30 cellular contexts compared by ENCODE assay signal in genomic region chr5:65243161-65243560, GRCh38.
"Had no signal": no experiment of that assay in that cellular context is flagged by ENCODE, and none has a peak within 500 bp of the region (broad histone marks: within the 10 kb centered on the region; RNA-seq: fewer than 3 reads in every experiment).

No MANE protein-coding gene starts in this region.

- H3K4me3 ChIP-seq: ascending aorta, body of pancreas, MG63, SJCRH30 had no signal

- DNase-seq: activated CD4-positive, alpha-beta T cell treated with anti-CD3 and anti-CD28 coated beads, Interleukin-2, amount 10 ng/mL, durations not matched to agents 24 days and 14 days; activated CD4-positive, alpha-beta T cell treated with anti-CD3 and anti-CD28 coated beads, Interleukin-2, amount 50 U/mL, for 48 hours; activated CD4-positive, CD25-positive, alpha-beta regulatory T cell treated with anti-CD3 and anti-CD28 coated beads, Interleukin-2, amount 50 U/mL, for 72 hours; activated CD8-positive, alpha-beta memory T cell treated with anti-CD3 and anti-CD28 coated beads, Interleukin-2, amount 10 ng/mL, durations not matched to agents 7 days and 5 days; activated effector memory CD4-positive, alpha-beta T cell treated with Interleukin-2 at 50 U/mL for 16 hours; activated naive CD4-positive, alpha-beta T cell; activated naive CD8-positive, alpha-beta T cell treated with anti-CD3 and anti-CD28 coated beads, Interleukin-2, amount 50 U/mL, for 24 hours; activated T-cell treated with anti-CD3 and anti-CD28 coated beads, Interleukin-2, amount 50 U/mL, for 24 hours; amniotic stem cell; body of pancreas; MG63; MV-4-11; NCI-H1105 treated with DMSO at 0.1 percent for 48 hours; NCI-H1436 treated with DMSO at 0.1 percent for 48 hours; NCI-H2029; NCI-H2107; NCI-H2171 treated with DMSO at 0.1 percent for 48 hours; NCI-H226; RPMI8226; SJCRH30; SK-N-SH had no signal

- H3K4me3 Mint-ChIP-seq: activated CD4-positive, alpha-beta T cell treated with anti-CD3 and anti-CD28 coated beads, Interleukin-2, amount 10 ng/mL, durations not matched to agents 24 days and 14 days; activated CD8-positive, alpha-beta memory T cell treated with anti-CD3 and anti-CD28 coated beads, Interleukin-2, amount 10 ng/mL, durations not matched to agents 7 days and 5 days; activated naive CD8-positive, alpha-beta T cell treated with anti-CD3 and anti-CD28 coated beads, Interleukin-2, amount 50 U/mL, for 24 hours; activated T-cell treated with anti-CD3 and anti-CD28 coated beads, Interleukin-2, amount 50 U/mL, for 24 hours; activated T-helper 1 cell treated with anti-CD3 and anti-CD28 coated beads, Interleukin-12 subunit alpha, Interleukin-12 subunit beta, Interleukin-2, Interleukin-4 antibody, amounts not matched to agents 30 ng/mL and 10 ng/mL and 1 ng/mL, durations not matched to agents 14 hours and 24 hours and 36 hours; dendritic cell treated with granulocyte-macrophage colony-stimulating factor and Interleukin-4, amounts not matched to agents 40 ng/mL and 50 ng/mL, for 4 days; T-helper 2 cell treated with Interferon-gamma antibody and Interleukin-4, amounts not matched to agents 5 μg/mL and 100 μg/mL, for 36 hours had no signal

- H3K27me3 ChIP-seq: ascending aorta, body of pancreas, MG63, SJCRH30 had no signal

- H3K27me3 Mint-ChIP-seq: activated CD4-positive, alpha-beta T cell treated with anti-CD3 and anti-CD28 coated beads, Interleukin-2, amount 10 ng/mL, durations not matched to agents 24 days and 14 days; activated CD8-positive, alpha-beta memory T cell treated with anti-CD3 and anti-CD28 coated beads, Interleukin-2, amount 10 ng/mL, durations not matched to agents 7 days and 5 days; activated naive CD8-positive, alpha-beta T cell treated with anti-CD3 and anti-CD28 coated beads, Interleukin-2, amount 50 U/mL, for 24 hours; activated T-cell treated with anti-CD3 and anti-CD28 coated beads, Interleukin-2, amount 50 U/mL, for 24 hours; dendritic cell treated with granulocyte-macrophage colony-stimulating factor and Interleukin-4, amounts not matched to agents 40 ng/mL and 50 ng/mL, for 4 days had no signal

- H3K4me1 Mint-ChIP-seq: activated CD4-positive, alpha-beta T cell treated with anti-CD3 and anti-CD28 coated beads, Interleukin-2, amount 10 ng/mL, durations not matched to agents 24 days and 14 days; activated CD8-positive, alpha-beta memory T cell treated with anti-CD3 and anti-CD28 coated beads, Interleukin-2, amount 10 ng/mL, durations not matched to agents 7 days and 5 days; activated naive CD8-positive, alpha-beta T cell treated with anti-CD3 and anti-CD28 coated beads, Interleukin-2, amount 50 U/mL, for 24 hours had no signal

- H3K36me3 Mint-ChIP-seq: activated CD8-positive, alpha-beta memory T cell treated with anti-CD3 and anti-CD28 coated beads, Interleukin-2, amount 10 ng/mL, durations not matched to agents 7 days and 5 days; activated naive CD4-positive, alpha-beta T cell treated with anti-CD3 and anti-CD28 coated beads, Interleukin-2, amount 50 U/mL, for 72 hours had no signal

- H3K4me2 ChIP-seq: SK-N-SH had no signal

- H3K27ac Mint-ChIP-seq: activated CD4-positive, alpha-beta T cell treated with anti-CD3 and anti-CD28 coated beads, Interleukin-2, amount 10 ng/mL, durations not matched to agents 24 days and 14 days; activated CD8-positive, alpha-beta memory T cell treated with anti-CD3 and anti-CD28 coated beads, Interleukin-2, amount 10 ng/mL, durations not matched to agents 7 days and 5 days; activated naive CD4-positive, alpha-beta T cell treated with anti-CD3 and anti-CD28 coated beads, Interleukin-2, amount 50 U/mL, for 72 hours; activated naive CD8-positive, alpha-beta T cell treated with anti-CD3 and anti-CD28 coated beads, Interleukin-2, amount 50 U/mL, for 24 hours; activated T-cell treated with anti-CD3 and anti-CD28 coated beads, Interleukin-2, amount 50 U/mL, for 24 hours; activated T-helper 1 cell treated with anti-CD3 and anti-CD28 coated beads, Interleukin-12 subunit alpha, Interleukin-12 subunit beta, Interleukin-2, Interleukin-4 antibody, amounts not matched to agents 30 ng/mL and 10 ng/mL and 1 ng/mL, durations not matched to agents 14 hours and 24 hours and 36 hours; dendritic cell treated with granulocyte-macrophage colony-stimulating factor and Interleukin-4, amounts not matched to agents 40 ng/mL and 50 ng/mL, for 4 days; T-helper 2 cell treated with Interferon-gamma antibody and Interleukin-4, amounts not matched to agents 5 μg/mL and 100 μg/mL, for 36 hours had no signal

- H3K9me3 Mint-ChIP-seq: activated CD4-positive, alpha-beta T cell treated with anti-CD3 and anti-CD28 coated beads, Interleukin-2, amount 10 ng/mL, durations not matched to agents 24 days and 14 days; activated naive CD4-positive, alpha-beta T cell treated with anti-CD3 and anti-CD28 coated beads, Interleukin-2, amount 50 U/mL, for 72 hours; activated naive CD8-positive, alpha-beta T cell treated with anti-CD3 and anti-CD28 coated beads, Interleukin-2, amount 50 U/mL, for 24 hours; activated T-cell treated with anti-CD3 and anti-CD28 coated beads, Interleukin-2, amount 50 U/mL, for 24 hours; activated T-helper 1 cell treated with anti-CD3 and anti-CD28 coated beads, Interleukin-12 subunit alpha, Interleukin-12 subunit beta, Interleukin-2, Interleukin-4 antibody, amounts not matched to agents 30 ng/mL and 10 ng/mL and 1 ng/mL, durations not matched to agents 14 hours and 24 hours and 36 hours; dendritic cell treated with granulocyte-macrophage colony-stimulating factor and Interleukin-4, amounts not matched to agents 40 ng/mL and 50 ng/mL, for 4 days; T-helper 2 cell treated with Interferon-gamma antibody and Interleukin-4, amounts not matched to agents 5 μg/mL and 100 μg/mL, for 36 hours had no signal

- H3K9me3 ChIP-seq: ascending aorta, body of pancreas, MG63, SJCRH30, SK-N-SH had no signal

- H3K9ac ChIP-seq: SK-N-SH had no signal

- H3K4me1 ChIP-seq: ascending aorta, body of pancreas, SJCRH30 had no signal

- ATAC-seq: activated CD8-positive, alpha-beta memory T cell treated with anti-CD3 and anti-CD28 coated beads, Interleukin-2, amount 10 ng/mL, durations not matched to agents 7 days and 5 days; activated naive CD4-positive, alpha-beta T cell treated with anti-CD3 and anti-CD28 coated beads, Interleukin-2, amount 50 U/mL, for 72 hours; activated naive CD8-positive, alpha-beta T cell treated with anti-CD3 and anti-CD28 coated beads, Interleukin-2, amount 50 U/mL, for 24 hours; body of pancreas; Panc1; Right ventricle myocardium inferior had no signal

- FAIRE-seq: bronchial epithelial cell, colon had no signal

- H3K36me3 ChIP-seq: ascending aorta, MG63, SJCRH30 had no signal

- H3K27ac ChIP-seq: ascending aorta, body of pancreas, SJCRH30 had no signal
